Comparison of ENCODE assay signal across 17 cellular contexts in the genomic region with DNA sequence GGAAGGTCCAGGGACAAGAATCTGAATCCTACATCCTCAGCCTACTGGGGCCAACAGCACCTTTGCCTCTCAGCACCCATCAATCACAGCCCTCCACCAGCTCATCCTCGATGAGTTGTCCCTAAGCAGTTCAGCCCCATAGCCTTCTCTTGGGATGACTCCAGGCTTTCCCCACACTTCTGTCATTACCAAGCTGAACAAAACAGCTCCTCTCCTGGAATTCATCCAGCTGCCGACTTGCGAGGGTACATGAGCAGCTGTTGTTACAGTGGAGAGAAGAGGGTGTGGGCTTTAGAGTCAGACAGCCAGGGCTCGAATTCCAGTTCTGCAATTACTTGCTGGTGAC.
DNase-seq lines count a peak whose midpoint lies in the region; ATAC-seq and TF ChIP-seq lines count a peak whose summit lies in the region.
"Had no signal": no experiment of that assay in that cellular context is flagged by ENCODE, and none has a peak within 500 bp of the region (broad histone marks: within the 10 kb centered on the region; RNA-seq: fewer than 3 reads in every experiment).

No MANE protein-coding gene starts in this region.

- ATAC-seq in GM19324 (IDR thresholded peaks at IDR 0.05; ENCODE audit: low FRiP score, unreplicated experiment): no peak
- ATAC-seq: naive thymus-derived CD4-positive, alpha-beta T cell had no signal

- no peak overlapping the region for H3K4me3 ChIP-seq in AG10803 (ENCODE audit: low read length)
- no peak overlapping the region for H3K4me3 ChIP-seq in lower leg skin (ENCODE audit: low read depth, poor library complexity, severe bottlenecking)
- H3K4me3 ChIP-seq: skin epidermis, tibial artery had no signal

- WGBS in lower leg skin, 2 donors: 35 to 39% methylated on average over 4 of the region's 4 CpGs

- H3K36me3 Mint-ChIP-seq in chondrocyte (ENCODE audit: low read depth): no peaks in the 10 kb centered on the region
- H3K36me3 Mint-ChIP-seq: CD4-positive, CD25-positive, alpha-beta regulatory T cell had no signal

- H3K9me3 Mint-ChIP-seq in chondrocyte (ENCODE audit: low read depth): peaks cover 6% of the 10 kb centered on the region

- H3K27me3 Mint-ChIP-seq in chondrocyte (ENCODE audit: low read depth): no peaks in the 10 kb centered on the region

- no peak for TF ChIP-seq POLR2A in lower leg skin (IDR thresholded peaks at IDR 0.05)

- DNase-seq in AG10803 (ENCODE audit: low read depth) (peak; percentile 88), NCI-H1694 treated with DMSO at 0.1 percent for 48 hours (lab: John Stamatoyannopoulos, UW) (peak; percentile 84), chondrocyte (ENCODE audit: low spot score) (no peak), islet precursor cell (peak; percentile 49), lower leg skin (ENCODE audit: low spot score in 2 of 2) (no peak), NCI-H2081 treated with DMSO at 0.1 percent for 48 hours (lab: John Stamatoyannopoulos, UW) (no peak)
- no peak for DNase-seq in activated naive CD4-positive, alpha-beta T cell (lab: John Stamatoyannopoulos, UW)
- DNase-seq: activated CD8-positive, alpha-beta memory T cell treated with anti-CD3 and anti-CD28 coated beads for 24 hours; CD4-positive, CD25-positive, alpha-beta regulatory T cell; Kasumi-1; naive thymus-derived CD4-positive, alpha-beta T cell; NCI-H774; T-helper 1 cell had no signal

- H3K4me1 Mint-ChIP-seq in chondrocyte (ENCODE audit: low read depth): peaks cover 31% of the 10 kb centered on the region
- H3K4me1 Mint-ChIP-seq: CD4-positive, CD25-positive, alpha-beta regulatory T cell; naive thymus-derived CD4-positive, alpha-beta T cell had no signal

- peak overlapping the region; percentile 55 for H3K27ac Mint-ChIP-seq in chondrocyte (ENCODE audit: unreplicated experiment)
- H3K27ac Mint-ChIP-seq: activated naive CD8-positive, alpha-beta T cell; CD4-positive, CD25-positive, alpha-beta regulatory T cell; naive thymus-derived CD4-positive, alpha-beta T cell had no signal

- intact Hi-C loops in lower leg skin (cut with DNase I; ENCODE audit: low total_unique reads): no loop called here

- TF ChIP-seq CTCF in AG10803 (conservative IDR thresholded peaks at IDR 0.05; ENCODE audit: low read length) (no peak), chondrocyte (IDR thresholded peaks at IDR 0.05) (peak; percentile 0), lower leg skin (IDR thresholded peaks at IDR 0.05) (no peak)

- peak overlapping the region; percentile 54 for H3K4me3 Mint-ChIP-seq in chondrocyte (ENCODE audit: unreplicated experiment)
- H3K4me3 Mint-ChIP-seq: activated naive CD8-positive, alpha-beta T cell; CD4-positive, CD25-positive, alpha-beta regulatory T cell; naive thymus-derived CD4-positive, alpha-beta T cell had no signal

Comparison
In these comparisons a context has a peak if more than half of its experiments do, and no peak if none do; other contexts are left out.
1. DNase-seq: peak in AG10803 (single experiment), NCI-H1694 treated with DMSO at 0.1 percent for 48 hours (single experiment) and islet precursor cell (single experiment); none in chondrocyte (single experiment), lower leg skin (0 of 2), activated naive CD4-positive, alpha-beta T cell (0 of 4) and NCI-H2081 treated with DMSO at 0.1 percent for 48 hours (single experiment).